In genomic region chr7:505171-505570, GRCh38 we compare ENCODE assay signal across 15 cellular contexts. TPM values are rescaled to one million over a fixed set of nuclear protein-coding genes. Genes with fewer than 3 reads are reported as not detected.
A peak's percentile ranks its signal among the peaks of the same experiment; 100 is the strongest.
DNase-seq lines count a peak whose midpoint lies in the region; FAIRE-seq and TF ChIP-seq lines count a peak whose summit lies in the region.
"Had no signal": no experiment of that assay in that cellular context is flagged by ENCODE, and none has a peak within 500 bp of the region (broad histone marks: within the 10 kb centered on the region; RNA-seq: fewer than 3 reads in every experiment).

No MANE protein-coding gene starts in this region.

- no peak for TF ChIP-seq CTCF in left ventricle myocardium inferior (IDR thresholded peaks at IDR 0.05; ENCODE audit: borderline replicate concordance)
- no peak for TF ChIP-seq CTCF in right atrium auricular region (IDR thresholded peaks at IDR 0.05)
- no peak for TF ChIP-seq CTCF in kidney (IDR thresholded peaks at IDR 0.05; ENCODE audit: borderline replicate concordance, extremely low read depth, insufficient read depth)
- no peak for TF ChIP-seq CTCF in prostate gland (IDR thresholded peaks at IDR 0.05)

- intact Hi-C loops in left ventricle myocardium inferior (cut with micrococcal nuclease) (no loop called here), kidney (cut with DNase I) (no loop called here), prostate gland (cut with DNase I) (no loop called here)

- H3K4me1 ChIP-seq in left ventricle myocardium inferior (peaks cover 29% of the 10 kb centered on the region), right atrium auricular region (peaks cover 0 to 27% of the 10 kb centered on the region in 2 donors), kidney (ENCODE audit: control insufficient read depth in 1 of 2, insufficient read depth in 1 of 2, low read depth in 1 of 2, low read length in 2 of 2) (peaks cover 9 to 17% of the 10 kb centered on the region in 2 donors), prostate gland (replicated peaks) (no peaks in the 10 kb centered on the region)

- DNase-seq in left ventricle myocardium inferior: peak; percentile 5
- no peak for DNase-seq in right atrium auricular region (ENCODE audit: low spot score)
- peak; percentile 66 for DNase-seq in kidney
- no peak for DNase-seq in prostate gland (ENCODE audit: low spot score)
- no peak for DNase-seq in T-helper 2 cell
- DNase-seq in caudate nucleus (lab: John Stamatoyannopoulos, UW): no peak
- no peak for DNase-seq in activated CD4-positive, CD25-positive, alpha-beta regulatory T cell (lab: John Stamatoyannopoulos, UW)
- DNase-seq in AG08396 (ENCODE audit: low spot score): no peak
- DNase-seq: activated CD4-positive, alpha-beta T cell treated with anti-CD3 and anti-CD28 coated beads, Interleukin-2, amount 50 U/mL, for 1 hour; activated naive CD4-positive, alpha-beta T cell treated with anti-CD3 and anti-CD28 coated beads for 36 hours; activated T-cell treated with anti-CD3 and anti-CD28 coated beads for 4 hours; DMS79; effector CD4-positive, alpha-beta T cell; NCI-H1417 had no signal

- H3K36me3 ChIP-seq in left ventricle myocardium inferior (peaks cover 44% of the 10 kb centered on the region), right atrium auricular region (peaks cover 65% of the 10 kb centered on the region), kidney (ENCODE audit: control insufficient read depth in 1 of 2, insufficient read depth in 2 of 2, low read length in 2 of 2) (peaks cover 1 to 9% of the 10 kb centered on the region in 2 donors), prostate gland (peaks cover 0 to 6% of the 10 kb centered on the region in 2 donors)

- no peaks in the 10 kb centered on the region for H3K9me3 ChIP-seq in left ventricle myocardium inferior (replicated peaks)
- H3K9me3 ChIP-seq in right atrium auricular region: no peaks in the 10 kb centered on the region
- no peaks in the 10 kb centered on the region for H3K9me3 ChIP-seq in kidney (ENCODE audit: control insufficient read depth in 1 of 2, low read length in 2 of 2)
- H3K9me3 ChIP-seq in prostate gland: no peaks in the 10 kb centered on the region

- H3K27me3 ChIP-seq in left ventricle myocardium inferior (ENCODE audit: low read depth) (no peaks in the 10 kb centered on the region), right atrium auricular region (no peaks in the 10 kb centered on the region), prostate gland (replicated peaks; ENCODE audit: insufficient read depth) (no peaks in the 10 kb centered on the region)

- H3K27ac ChIP-seq in left ventricle myocardium inferior (replicated peaks): no peak overlapping the region
- peak overlapping the region in 1 of 2 donors; percentile 63 for H3K27ac ChIP-seq in right atrium auricular region
- no peak overlapping the region for H3K27ac ChIP-seq in kidney (ENCODE audit: low read depth in 2 of 2, low read length in 2 of 2)
- H3K27ac ChIP-seq in prostate gland: peak overlapping the region; percentile 9 to 11
- H3K27ac ChIP-seq in caudate nucleus (ENCODE audit: low read depth, low read length): no peak overlapping the region

- H3K4me3 ChIP-seq in left ventricle myocardium inferior (no peak overlapping the region), right atrium auricular region (no peak overlapping the region), kidney (ENCODE audit: low read length in 2 of 2) (no peak overlapping the region), prostate gland (no peak overlapping the region)

- no peak overlapping the region for H3K9ac ChIP-seq in kidney (ENCODE audit: low read length in 2 of 2)

- TF ChIP-seq POLR2A in prostate gland (IDR thresholded peaks at IDR 0.05): no peak

- no peak for FAIRE-seq in kidney (lab: Jason Lieb, UNC)
- FAIRE-seq: TTC549 had no signal

- 75% methylated on average over 16 of the region's 16 CpGs for WGBS in prostate gland

RNA-seq across cellular contexts. Expression of gene PDGFA, which starts 14.5 kb away (rescaled TPM):
- total RNA-seq in left ventricle myocardium inferior (26.0 TPM), right atrium auricular region (10 to 100 TPM; 31.8 to 34.2 TPM), kidney (53.0 TPM), prostate gland (10 to 100 TPM; 40.4 to 75.0 TPM)
- polyA plus RNA-seq in kidney (ENCODE audit: insufficient read depth, low read depth, low replicate concordance): 14.1 TPM

Comparison
In these comparisons a context has a peak if more than half of its experiments do, and no peak if none do; other contexts are left out.
1. DNase-seq: peak in left ventricle myocardium inferior (single experiment) and kidney (single experiment); none in right atrium auricular region (single experiment), prostate gland (single experiment), T-helper 2 cell (0 of 5), caudate nucleus (0 of 61), activated CD4-positive, CD25-positive, alpha-beta regulatory T cell (0 of 4) and AG08396 (single experiment).
2. H3K27ac ChIP-seq: peak in prostate gland (2 of 2); none in left ventricle myocardium inferior (single experiment), kidney (0 of 2) and caudate nucleus (single experiment).